8 cellular contexts compared by ENCODE assay signal in genomic region chr12:57744194-57744776, GRCh38. TPM values are rescaled to one million over a fixed set of nuclear protein-coding genes. Genes with fewer than 3 reads are reported as not detected.
DNase-seq lines count a peak whose midpoint lies in the region; ATAC-seq and TF ChIP-seq lines count a peak whose summit lies in the region.

No MANE protein-coding gene starts in this region.

- H3K4me1 ChIP-seq in A673 (ENCODE audit: insufficient read depth, low read length, poor library complexity, severe bottlenecking) (peaks cover 18% of the 10 kb centered on the region), Peyer's patch (peaks cover 0 to 20% (median 8%) of the 10 kb centered on the region in 4 donors), right atrium auricular region (peaks cover 0 to 18% of the 10 kb centered on the region in 2 donors), skeletal muscle satellite cell (ENCODE audit: control insufficient read depth, insufficient read depth, low read length) (peaks cover 10% of the 10 kb centered on the region)

- H3K4me2 ChIP-seq in skeletal muscle satellite cell (ENCODE audit: low read length), result peak overlapping the region; percentile 94

- H3K9me3 ChIP-seq in A673 (ENCODE audit: low read depth, low read length, poor library complexity, severe bottlenecking), result no peaks in the 10 kb centered on the region
- no peaks in the 10 kb centered on the region for H3K9me3 ChIP-seq in Peyer's patch
- no peaks in the 10 kb centered on the region for H3K9me3 ChIP-seq in right atrium auricular region
- no peaks in the 10 kb centered on the region for H3K9me3 ChIP-seq in skeletal muscle satellite cell (replicated peaks; ENCODE audit: low read length)

- peaks cover 56% of the 10 kb centered on the region for H3K4me1 Mint-ChIP-seq in activated naive CD4-positive, alpha-beta T cell treated with anti-CD3 and anti-CD28 coated beads, Interleukin-2, amount 50 U/mL, for 24 hours

- H3K4me3 Mint-ChIP-seq in activated naive CD4-positive, alpha-beta T cell treated with anti-CD3 and anti-CD28 coated beads, Interleukin-2, amount 50 U/mL, for 24 hours, result peak overlapping the region; percentile 98

- no TSS peak for BruUV-seq in A673 (replicated peaks; lab: Mats Ljungman, UMichigan)

- H3K27me3 Mint-ChIP-seq in activated naive CD4-positive, alpha-beta T cell treated with anti-CD3 and anti-CD28 coated beads, Interleukin-2, amount 50 U/mL, for 24 hours, result no peaks in the 10 kb centered on the region

- POLR2A ChIA-PET in A673 (lab: Charles Lee; ENCODE audit: low non-redundant PET), result interaction anchor here (0.6 to 1.1 kb wide), 4 partner anchors 15 to 227 kb away, joined by 6 to 9 read pairs (median 8); partner anchors contain the start of gene ARHGEF25

- ATAC-seq in GM18502 (IDR thresholded peaks at IDR 0.05; ENCODE audit: poor library complexity, unreplicated experiment) (peak; percentile 42), HG02943 (IDR thresholded peaks at IDR 0.05; ENCODE audit: low read depth, unreplicated experiment) (peak; percentile 29)

- TF ChIP-seq CTCF in A673 (conservative IDR thresholded peaks at IDR 0.05; ENCODE audit: low read depth, low read length) (no peak), Peyer's patch (IDR thresholded peaks at IDR 0.05) (no peak), right atrium auricular region (IDR thresholded peaks at IDR 0.05) (no peak)

- intact Hi-C loops in A673 (cut with micrococcal nuclease; ENCODE audit: unreplicated experiment), result loop anchor here (5.0 kb wide), 1 partner anchor 282 kb away; no protein-coding TSS in a partner anchor

- no peaks in the 10 kb centered on the region for H3K9me3 Mint-ChIP-seq in activated naive CD4-positive, alpha-beta T cell treated with anti-CD3 and anti-CD28 coated beads, Interleukin-2, amount 50 U/mL, for 24 hours

- peaks cover 4% of the 10 kb centered on the region for H3K36me3 Mint-ChIP-seq in activated naive CD4-positive, alpha-beta T cell treated with anti-CD3 and anti-CD28 coated beads, Interleukin-2, amount 50 U/mL, for 24 hours

- DNase-seq in A673 (ENCODE audit: low spot score), result no peak
- peak; percentile 54 to 85 (median 80) for DNase-seq in Peyer's patch
- peak; percentile 89 for DNase-seq in right atrium auricular region (ENCODE audit: low spot score)
- no peak for DNase-seq in HPDE6-E6E7 (ENCODE audit: extremely low spot score)

- H3K27me3 ChIP-seq in A673 (replicated peaks; ENCODE audit: insufficient read depth, low read depth, low read length, poor library complexity) (no peaks in the 10 kb centered on the region), Peyer's patch (peaks cover 0 to 4% of the 10 kb centered on the region in 2 donors), right atrium auricular region (no peaks in the 10 kb centered on the region), skeletal muscle satellite cell (ENCODE audit: control insufficient read depth, insufficient read depth, low read length) (peaks cover 32% of the 10 kb centered on the region)

- peak overlapping the region; percentile 96 for H3K27ac Mint-ChIP-seq in activated naive CD4-positive, alpha-beta T cell treated with anti-CD3 and anti-CD28 coated beads, Interleukin-2, amount 50 U/mL, for 24 hours

- H3K36me3 ChIP-seq in A673 (ENCODE audit: insufficient read depth, low read length, poor library complexity, severe bottlenecking) (peaks cover 28% of the 10 kb centered on the region), Peyer's patch (peaks cover 0 to 28% (median 0%) of the 10 kb centered on the region in 3 donors), right atrium auricular region (peaks cover 30% of the 10 kb centered on the region), skeletal muscle satellite cell (ENCODE audit: insufficient read depth, low read length) (peaks cover 28% of the 10 kb centered on the region)

- CTCF ChIA-PET in A673 (lab: Charles Lee), result interaction anchor here (1.4 kb wide), 1 partner anchor 18 kb away, joined by 15 read pairs; no protein-coding TSS in a partner anchor

- peak overlapping the region; percentile 96 for H3K9ac ChIP-seq in skeletal muscle satellite cell (ENCODE audit: low read depth, low read length)

- no peak for TF ChIP-seq POLR2A in Peyer's patch (IDR thresholded peaks at IDR 0.05)

- H3K4me3 ChIP-seq in A673 (ENCODE audit: low read depth, low read length, poor library complexity, severe bottlenecking) (peak overlapping the region; percentile 60), Peyer's patch (peak overlapping the region; percentile 62 to 85 (median 79)), right atrium auricular region (peak overlapping the region; percentile 90 to 95), skeletal muscle satellite cell (ENCODE audit: low read length) (peak overlapping the region; percentile 87)

- H3K27ac ChIP-seq in A673 (ENCODE audit: low read depth, low read length, poor library complexity, severe bottlenecking) (peak overlapping the region; percentile 97), Peyer's patch (peak overlapping the region; percentile 85 to 95 (median 95)), right atrium auricular region (peak overlapping the region; percentile 95 to 97)

RNA-seq across cellular contexts. Expression of gene TSPAN31, which starts 0.6 kb away (rescaled TPM):
- total RNA-seq in A673 (2021) (8.9 and 24.6 TPM in 2 replicates), Peyer's patch (10 to 100 TPM; 45.7 to 65.7 (median 55.6) TPM), right atrium auricular region (10 to 100 TPM; 50.3 to 59.6 TPM)
- total RNA-seq in skeletal muscle satellite cell (2012; rRNA removed), result 31.4 and 38.4 TPM in 2 replicates

RNA-seq across cellular contexts. Expression of gene AGAP2, which starts 5.7 kb away (rescaled TPM):
- 4.0 and 6.6 TPM in 2 replicates for total RNA-seq in A673 (2021)
- total RNA-seq in Peyer's patch, result 1 to 10 TPM; 2.5 to 9.1 (median 3.1) TPM
- total RNA-seq in right atrium auricular region, result 1 to 10 TPM in 1 of 2 donors, under 1 TPM in 1; 0.75 to 4.8 TPM
- total RNA-seq in skeletal muscle satellite cell (2012; rRNA removed), result 0.22 and 0.25 TPM in 2 replicates

RNA-seq across cellular contexts. Expression of gene CDK4, which starts 7.8 kb away (rescaled TPM):
- total RNA-seq in A673 (2021) (216 and 247 TPM in 2 replicates), Peyer's patch (10 to 100 TPM; 14.7 to 97.4 (median 28.8) TPM), right atrium auricular region (10 to 100 TPM; 32.1 to 59.7 TPM)
- total RNA-seq in skeletal muscle satellite cell (2012; rRNA removed), result 157 and 178 TPM in 2 replicates

RNA-seq across cellular contexts. Expression of gene MARCHF9, which starts 10.6 kb away (rescaled TPM):
- 19.8 and 23.6 TPM in 2 replicates for total RNA-seq in A673 (2021)
- 10 to 100 TPM in 2 of 4 donors, 1 to 10 TPM in 2; 7.4 to 17.2 (median 10.6) TPM for total RNA-seq in Peyer's patch
- 10 to 100 TPM in 1 of 2 donors, 1 to 10 TPM in 1; 8.4 to 11.6 TPM for total RNA-seq in right atrium auricular region
- 0.51 and 2.0 TPM in 2 replicates for total RNA-seq in skeletal muscle satellite cell (2012; rRNA removed)

RNA-seq across cellular contexts. Expression of gene CYP27B1, which starts 22.6 kb away (rescaled TPM):
- total RNA-seq in A673 (2021), result 4.5 and 4.7 TPM in 2 replicates
- total RNA-seq in Peyer's patch, result 1 to 10 TPM in 1 of 4 donors, not detected in 3; 1.7 TPM
- under 1 TPM; 0.28 to 0.33 TPM for total RNA-seq in right atrium auricular region
- total RNA-seq in skeletal muscle satellite cell (2012; rRNA removed), result 0.51 and 1.3 TPM in 2 replicates

Comparison
In these comparisons a context has a peak if more than half of its experiments do, and no peak if none do; other contexts are left out.
1. DNase-seq: peak in Peyer's patch (3 of 3) and right atrium auricular region (single experiment); none in A673 (single experiment) and HPDE6-E6E7 (single experiment).
2. Peak in every context shown above with its lines, with median percentiles within 50 percentile points of each other: H3K27ac ChIP-seq and H3K4me3 ChIP-seq.